In the genomic region with DNA sequence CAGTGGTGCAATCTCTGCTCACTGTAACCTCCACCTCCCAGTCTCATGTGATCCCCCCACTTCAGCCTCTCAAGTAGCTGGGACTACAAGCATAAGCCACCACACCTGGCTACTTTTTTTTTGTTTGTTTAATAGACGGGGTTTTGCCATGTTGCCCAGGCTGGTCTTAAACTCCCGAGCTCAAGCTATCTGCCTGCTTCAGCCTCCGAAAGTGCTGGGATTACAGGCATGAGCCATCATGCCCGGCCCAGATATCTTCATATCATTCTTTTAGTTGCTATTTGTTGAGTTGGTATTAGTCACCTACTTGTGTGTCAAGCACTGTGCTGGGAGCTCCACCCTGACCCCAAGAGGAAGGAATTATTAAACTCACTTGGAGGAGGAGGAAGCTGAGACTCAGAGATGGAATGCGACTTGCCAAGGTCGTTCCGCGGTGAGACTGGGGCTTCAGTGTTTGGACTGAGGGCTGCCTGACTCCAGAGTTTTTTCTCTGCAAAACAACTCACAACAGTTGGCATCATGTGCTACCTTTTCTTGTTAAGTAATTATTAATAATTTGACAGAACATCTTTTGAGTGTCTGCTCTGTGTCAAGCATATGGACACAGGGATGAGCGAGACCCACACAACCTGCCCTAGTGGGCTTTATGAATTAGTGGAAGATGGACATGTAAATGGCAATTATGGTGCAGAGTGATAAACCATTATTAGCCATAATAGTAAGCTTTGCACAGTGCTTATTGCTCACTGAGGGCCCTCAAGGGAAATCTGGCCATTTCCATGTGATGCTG, we compare ENCODE assay signal across 9 cellular contexts.
DNase-seq lines count a peak whose midpoint lies in the region; ATAC-seq and TF ChIP-seq lines count a peak whose summit lies in the region.
"Had no signal": no experiment of that assay in that cellular context is flagged by ENCODE, and none has a peak within 500 bp of the region (broad histone marks: within the 10 kb centered on the region; RNA-seq: fewer than 3 reads in every experiment).

No MANE protein-coding gene starts in this region.

- no peaks in the 10 kb centered on the region for H3K36me3 ChIP-seq in upper lobe of right lung

- H3K4me3 ChIP-seq in upper lobe of right lung, result no peak overlapping the region

- TF ChIP-seq CTCF in upper lobe of right lung (IDR thresholded peaks at IDR 0.05), result peak; percentile 57

- no peaks in the 10 kb centered on the region for H3K9me3 ChIP-seq in upper lobe of right lung

- peaks cover 18% of the 10 kb centered on the region for H3K4me1 ChIP-seq in upper lobe of right lung

- H3K27ac ChIP-seq in upper lobe of right lung, result peak overlapping the region; percentile 60

- intact Hi-C loops in upper lobe of right lung (cut with DNase I), result loop anchor here (10.0 kb wide), 1 partner anchor 85 kb away; no protein-coding TSS in a partner anchor

- H3K27me3 ChIP-seq in upper lobe of right lung, result no peaks in the 10 kb centered on the region

- peak; percentile 23 for DNase-seq in NCI-H2171 treated with DMSO at 0.1 percent for 48 hours (lab: John Stamatoyannopoulos, UW)
- DNase-seq in NCI-H2171 (lab: John Stamatoyannopoulos, UW), result no peak
- DNase-seq in astrocyte of the hippocampus (ENCODE audit: low read depth, low spot score), result peak; percentile 83
- peak; percentile 99 for DNase-seq in iris pigment epithelial cell (ENCODE audit: low read depth)
- peak; percentile 77 for DNase-seq in upper lobe of right lung
- no peak for DNase-seq in NCI-H1092 treated with DMSO at 0.1 percent for 48 hours (lab: John Stamatoyannopoulos, UW)
- DNase-seq: KBM-7 had no signal

- ATAC-seq in upper lobe of right lung, result peak; percentile 91
- ATAC-seq in activated CD4-positive, CD25-positive, alpha-beta regulatory T cell treated with anti-CD3 and anti-CD28 coated beads, Interleukin-2, amount 50 U/mL, for 24 hours, result no peak
- no peak for ATAC-seq in GM18861 (IDR thresholded peaks at IDR 0.05; ENCODE audit: unreplicated experiment)

Comparison
In these comparisons a context has a peak if more than half of its experiments do, and no peak if none do; other contexts are left out.
1. DNase-seq: peak in NCI-H2171 treated with DMSO at 0.1 percent for 48 hours (single experiment), astrocyte of the hippocampus (single experiment), iris pigment epithelial cell (single experiment) and upper lobe of right lung (single experiment); none in NCI-H2171 (single experiment) and NCI-H1092 treated with DMSO at 0.1 percent for 48 hours (single experiment).